In genomic region chr17:65418622-65419021, GRCh38 we compare ENCODE assay signal across 13 cellular contexts.
DNase-seq lines count a peak whose midpoint lies in the region; ATAC-seq and TF ChIP-seq lines count a peak whose summit lies in the region.
"Had no signal": no experiment of that assay in that cellular context is flagged by ENCODE, and none has a peak within 500 bp of the region (broad histone marks: within the 10 kb centered on the region; RNA-seq: fewer than 3 reads in every experiment).

No MANE protein-coding gene starts in this region.

- no peak overlapping the region for H3K4me3 ChIP-seq in kidney epithelial cell (ENCODE audit: low read depth, low read length)
- no peak overlapping the region for H3K4me3 ChIP-seq in transverse colon

- DNase-seq in activated naive CD4-positive, alpha-beta T cell treated with anti-CD3 and anti-CD28 coated beads for 36 hours: peak; percentile 11
- no peak for DNase-seq in activated naive CD4-positive, alpha-beta T cell treated with anti-CD3 and anti-CD28 coated beads, Interleukin-2, amount 50 U/mL, for 16 hours
- DNase-seq in kidney epithelial cell (ENCODE audit: low read depth): no peak
- DNase-seq in transverse colon: peak; percentile 22
- DNase-seq in SK-N-DZ (ENCODE audit: low spot score): no peak
- DNase-seq in activated effector memory CD4-positive, alpha-beta T cell treated with Interleukin-2 at 50 U/mL for 16 hours: no peak
- DNase-seq: activated CD8-positive, alpha-beta T cell treated with anti-CD3 and anti-CD28 coated beads for 36 hours; hippocampal formation; naive B cell had no signal

- no peaks in the 10 kb centered on the region for H3K9me3 Mint-ChIP-seq in activated naive CD4-positive, alpha-beta T cell treated with anti-CD3 and anti-CD28 coated beads for 36 hours
- H3K9me3 Mint-ChIP-seq: activated CD8-positive, alpha-beta T cell treated with anti-CD3 and anti-CD28 coated beads for 36 hours; activated T-helper 17 cell treated with anti-CD3 and anti-CD28 coated beads, Interleukin-2, amount 50 U/mL, for 72 hours; dendritic cell treated with granulocyte-macrophage colony-stimulating factor and Interleukin-4, amounts not matched to agents 40 ng/mL and 50 ng/mL, for 4 days had no signal

- H3K27ac Mint-ChIP-seq in activated naive CD4-positive, alpha-beta T cell treated with anti-CD3 and anti-CD28 coated beads for 36 hours: no peak overlapping the region
- H3K27ac Mint-ChIP-seq: activated CD8-positive, alpha-beta T cell treated with anti-CD3 and anti-CD28 coated beads for 36 hours; activated T-helper 17 cell treated with anti-CD3 and anti-CD28 coated beads, Interleukin-2, amount 50 U/mL, for 72 hours; dendritic cell treated with granulocyte-macrophage colony-stimulating factor and Interleukin-4, amounts not matched to agents 40 ng/mL and 50 ng/mL, for 4 days; naive B cell had no signal

- H3K36me3 Mint-ChIP-seq in activated naive CD4-positive, alpha-beta T cell treated with anti-CD3 and anti-CD28 coated beads for 36 hours (ENCODE audit: low read depth): no peaks in the 10 kb centered on the region
- H3K36me3 Mint-ChIP-seq: naive B cell had no signal

- CTCF ChIA-PET in activated naive CD4-positive, alpha-beta T cell treated with anti-CD3 and anti-CD28 coated beads for 36 hours (lab: Charles Lee): interaction anchor here (1.2 kb wide), 1 partner anchor 369 kb away, joined by 3 read pairs; no protein-coding TSS in a partner anchor

- H3K27ac ChIP-seq in VCaP: no peak overlapping the region
- no peak overlapping the region for H3K27ac ChIP-seq in transverse colon

- TF ChIP-seq EP300 in transverse colon (IDR thresholded peaks at IDR 0.05; ENCODE audit: low read depth): no peak

- H3K36me3 ChIP-seq in kidney epithelial cell (ENCODE audit: control insufficient read depth, insufficient read depth, low read length) (no peaks in the 10 kb centered on the region), transverse colon (no peaks in the 10 kb centered on the region)

- H3K27me3 Mint-ChIP-seq in activated naive CD4-positive, alpha-beta T cell treated with anti-CD3 and anti-CD28 coated beads for 36 hours (ENCODE audit: low read depth): no peaks in the 10 kb centered on the region

- TF ChIP-seq CTCF in VCaP (conservative IDR thresholded peaks at IDR 0.05): 0 out of 2 replicates have a peak, but pooled peaks have one; percentile 13
- peak; percentile 15 for TF ChIP-seq CTCF in kidney epithelial cell (IDR thresholded peaks at IDR 0.05; ENCODE audit: insufficient read depth, low read length, poor library complexity, severe bottlenecking)
- TF ChIP-seq CTCF in transverse colon (IDR thresholded peaks at IDR 0.05): peak in 2 of 5 experiments; percentile 10 to 20

- intact Hi-C loops in activated naive CD4-positive, alpha-beta T cell treated with anti-CD3 and anti-CD28 coated beads for 36 hours (cut with micrococcal nuclease): loop anchor here (2.0 kb wide), 1 partner anchor 138 kb away; no protein-coding TSS in a partner anchor
- intact Hi-C loops in transverse colon (cut with DNase I; ENCODE audit: low total_unique reads): no loop called here

- peaks cover 3% of the 10 kb centered on the region for H3K27me3 ChIP-seq in kidney epithelial cell (ENCODE audit: control insufficient read depth, insufficient read depth, low read length)
- no peaks in the 10 kb centered on the region for H3K27me3 ChIP-seq in transverse colon

- H3K4me3 Mint-ChIP-seq in activated naive CD4-positive, alpha-beta T cell treated with anti-CD3 and anti-CD28 coated beads for 36 hours: no peak overlapping the region
- H3K4me3 Mint-ChIP-seq: activated CD8-positive, alpha-beta T cell treated with anti-CD3 and anti-CD28 coated beads for 36 hours; activated T-helper 17 cell treated with anti-CD3 and anti-CD28 coated beads, Interleukin-2, amount 50 U/mL, for 72 hours; dendritic cell treated with granulocyte-macrophage colony-stimulating factor and Interleukin-4, amounts not matched to agents 40 ng/mL and 50 ng/mL, for 4 days; naive B cell had no signal

- ATAC-seq in GM21576 (IDR thresholded peaks at IDR 0.05; ENCODE audit: unreplicated experiment): no peak
- ATAC-seq: activated CD8-positive, alpha-beta T cell treated with anti-CD3 and anti-CD28 coated beads for 36 hours; activated T-helper 17 cell treated with anti-CD3 and anti-CD28 coated beads, Interleukin-2, amount 50 U/mL, for 72 hours had no signal

- peaks cover 2% of the 10 kb centered on the region for H3K4me1 Mint-ChIP-seq in activated naive CD4-positive, alpha-beta T cell treated with anti-CD3 and anti-CD28 coated beads for 36 hours (ENCODE audit: low read depth)
- H3K4me1 Mint-ChIP-seq: activated T-helper 17 cell treated with anti-CD3 and anti-CD28 coated beads, Interleukin-2, amount 50 U/mL, for 72 hours; naive B cell had no signal

- H3K4me1 ChIP-seq in transverse colon: peaks cover 0 to 8% (median 2%) of the 10 kb centered on the region in 4 donors

- in situ Hi-C loops in transverse colon (cut with MboI; ENCODE audit: low pct_ligation_motif_present in 1 of 4, low pct_unique_long_range_greater_than_20kb in 1 of 4, low sequenced_read_pairs in 3 of 4): loop anchor here in 1 of 4 donors (10.0 kb wide), 1 partner anchor 136 kb away; no protein-coding TSS in a partner anchor

- 29% methylated on average over 3 of the region's 3 CpGs; no CpG with 5 or more reads in 1 of the 2 donors for WGBS in transverse colon (ENCODE audit: low coverage in 1 of 2), 2 donors

- no peak for TF ChIP-seq POLR2A in transverse colon (IDR thresholded peaks at IDR 0.05)

- H3K9me3 ChIP-seq in transverse colon: no peaks in the 10 kb centered on the region

Comparison
In these comparisons a context has a peak if more than half of its experiments do, and no peak if none do; other contexts are left out.
1. DNase-seq: peak in activated naive CD4-positive, alpha-beta T cell treated with anti-CD3 and anti-CD28 coated beads for 36 hours (single experiment) and transverse colon (single experiment); none in activated naive CD4-positive, alpha-beta T cell treated with anti-CD3 and anti-CD28 coated beads, Interleukin-2, amount 50 U/mL, for 16 hours (single experiment), kidney epithelial cell (single experiment), SK-N-DZ (single experiment) and activated effector memory CD4-positive, alpha-beta T cell treated with Interleukin-2 at 50 U/mL for 16 hours (single experiment).